28 cellular contexts compared by ENCODE assay signal in genomic region chr16:27911486-27911885, GRCh38.
"Had no signal": no experiment of that assay in that cellular context is flagged by ENCODE, and none has a peak within 500 bp of the region (broad histone marks: within the 10 kb centered on the region; RNA-seq: fewer than 3 reads in every experiment).

No MANE protein-coding gene starts in this region.

- H3K27ac Mint-ChIP-seq: mesothelial cell of epicardium; naive B cell; natural killer cell treated with Interleukin-12 subunit alpha and Interleukin-12 subunit beta and Interleukin-15 and Interleukin-18, amount 100 ng/mL, for 72 hours; stimulated activated naive B cell treated with anti-CD40 and anti-IgM and Interleukin-4, amounts not matched to agents 10 μg/mL and 1 μg/mL and 100 μg/mL, for 72 hours; stimulated activated naive CD8-positive, alpha-beta T cell treated with anti-CD3 and anti-CD28 coated beads, Interleukin-15, Interleukin-2, amounts not matched to agents 100 ng/mL and 50 ng/mL, for 24 hours had no signal

- H2AFZ ChIP-seq: hepatocyte, parathyroid adenoma had no signal

- H3K36me3 ChIP-seq: esophagus muscularis mucosa, gastroesophageal sphincter, heart left ventricle, prostate gland, thoracic aorta, tibial nerve, upper lobe of right lung, uterus had no signal

- ATAC-seq: foreskin keratinocyte; gastroesophageal sphincter; heart left ventricle; left lobe of liver; mucosa of descending colon; natural killer cell treated with Interleukin-12 subunit alpha and Interleukin-12 subunit beta and Interleukin-15 and Interleukin-18, amount 100 ng/mL, for 72 hours; right cardiac atrium; stimulated activated naive B cell treated with anti-CD40 and anti-IgM and Interleukin-4, amounts not matched to agents 10 μg/mL and 1 μg/mL and 100 μg/mL, for 72 hours; upper lobe of right lung had no signal

- H3K9me3 ChIP-seq: esophagus muscularis mucosa, heart left ventricle, mucosa of descending colon, prostate gland, thoracic aorta, upper lobe of right lung, uterus had no signal

- H3K4me1 ChIP-seq: esophagus muscularis mucosa, foreskin keratinocyte, gastroesophageal sphincter, heart left ventricle, parathyroid adenoma, prostate gland, tibial nerve, upper lobe of right lung, uterus had no signal

- H3K4me1 Mint-ChIP-seq: mesothelial cell of epicardium; naive B cell; neural crest cell; stimulated activated naive B cell treated with anti-CD40 and anti-IgM and Interleukin-4, amounts not matched to agents 10 μg/mL and 1 μg/mL and 100 μg/mL, for 72 hours had no signal

- H3K79me2 ChIP-seq: hepatocyte, parathyroid adenoma had no signal

- H3K9ac ChIP-seq: parathyroid adenoma had no signal

- H3K27me3 ChIP-seq: foreskin keratinocyte, hepatocyte, tibial nerve, uterus had no signal

- DNase-seq: dermis blood vessel endothelial cell; effector memory CD4-positive, alpha-beta T cell; foreskin keratinocyte; heart left ventricle; mesenchymal stem cell; mucosa of descending colon; naive B cell; right cardiac atrium; stimulated activated CD4-positive, alpha-beta T cell treated with anti-CD3 and anti-CD28 coated beads, Interleukin-15, amount 100 ng/mL, for 24 hours; stimulated activated CD4-positive, alpha-beta T cell treated with anti-CD3 and anti-CD28 coated beads, Interleukin-2, amount 100 ng/mL, for 48 hours; stimulated activated naive B cell treated with anti-CD40 and anti-IgM and Interleukin-4, amounts not matched to agents 10 μg/mL and 1 μg/mL and 100 μg/mL, for 72 hours; upper lobe of right lung; uterus had no signal

- H3K4me2 ChIP-seq: hepatocyte had no signal

- H3K4me3 ChIP-seq: coronary artery, esophagus muscularis mucosa, gastroesophageal sphincter, heart left ventricle, hepatocyte, lung, mucosa of descending colon, prostate gland, skin epidermis, thoracic aorta, tibial nerve, upper lobe of right lung, uterus had no signal

- H3K27ac ChIP-seq: coronary artery, esophagus muscularis mucosa, foreskin keratinocyte, gastroesophageal sphincter, heart left ventricle, hepatocyte, parathyroid adenoma, prostate gland, skin epidermis, thoracic aorta, tibial nerve, upper lobe of right lung, uterus had no signal

- H3K36me3 Mint-ChIP-seq: mesothelial cell of epicardium; natural killer cell treated with Interleukin-12 subunit alpha and Interleukin-12 subunit beta and Interleukin-15 and Interleukin-18, amount 100 ng/mL, for 72 hours; stimulated activated naive B cell treated with anti-CD40 and anti-IgM and Interleukin-4, amounts not matched to agents 10 μg/mL and 1 μg/mL and 100 μg/mL, for 72 hours had no signal

- H3K9me3 Mint-ChIP-seq: mesothelial cell of epicardium; natural killer cell treated with Interleukin-12 subunit alpha and Interleukin-12 subunit beta and Interleukin-15 and Interleukin-18, amount 100 ng/mL, for 72 hours; neural crest cell; stimulated activated naive CD8-positive, alpha-beta T cell treated with anti-CD3 and anti-CD28 coated beads, Interleukin-15, Interleukin-2, amounts not matched to agents 100 ng/mL and 50 ng/mL, for 24 hours had no signal

- H3K4me3 Mint-ChIP-seq: mesothelial cell of epicardium; natural killer cell treated with Interleukin-12 subunit alpha and Interleukin-12 subunit beta and Interleukin-15 and Interleukin-18, amount 100 ng/mL, for 72 hours; neural crest cell; stimulated activated naive B cell treated with anti-CD40 and anti-IgM and Interleukin-4, amounts not matched to agents 10 μg/mL and 1 μg/mL and 100 μg/mL, for 72 hours; stimulated activated naive CD8-positive, alpha-beta T cell treated with anti-CD3 and anti-CD28 coated beads, Interleukin-15, Interleukin-2, amounts not matched to agents 100 ng/mL and 50 ng/mL, for 24 hours had no signal
